ENCODE assay signal across 1 cellular context in genomic region chr10:61135276-61135721, GRCh38.
TF ChIP-seq lines count a peak whose summit lies in the region.

No MANE protein-coding gene starts in this region.

TF ChIP-seq in GM12878, 131 proteins besides CTCF, POLR2A, EP300 and RAD21 (continued from another document and continues in another):
- TF ChIP-seq E2F8 (IDR thresholded peaks at IDR 0.05; ENCODE audit: low read depth, partially characterized antibody), result no peak
- TF ChIP-seq NR2C1 (IDR thresholded peaks at IDR 0.05), result no peak
- no peak for TF ChIP-seq NRF1 (conservative IDR thresholded peaks at IDR 0.05; ENCODE audit: low read depth, low read length)
- TF ChIP-seq ATF7 (IDR thresholded peaks at IDR 0.05; ENCODE audit: low read depth), result peak; percentile 95
- no peak for TF ChIP-seq MYB (IDR thresholded peaks at IDR 0.05; ENCODE audit: borderline replicate concordance, low read depth, low read length)
- no peak for TF ChIP-seq TCF7 (IDR thresholded peaks at IDR 0.05; ENCODE audit: borderline replicate concordance)
- TF ChIP-seq CHD4 (IDR thresholded peaks at IDR 0.05), result no peak
- no peak for TF ChIP-seq BRCA1 (IDR thresholded peaks at IDR 0.05; ENCODE audit: low read depth, low read length)
- no peak for TF ChIP-seq PAX8 (IDR thresholded peaks at IDR 0.05)
- no peak for TF ChIP-seq POLR2AphosphoS5 (IDR thresholded peaks at IDR 0.05; ENCODE audit: low read length)
- TF ChIP-seq, protein P1, sequence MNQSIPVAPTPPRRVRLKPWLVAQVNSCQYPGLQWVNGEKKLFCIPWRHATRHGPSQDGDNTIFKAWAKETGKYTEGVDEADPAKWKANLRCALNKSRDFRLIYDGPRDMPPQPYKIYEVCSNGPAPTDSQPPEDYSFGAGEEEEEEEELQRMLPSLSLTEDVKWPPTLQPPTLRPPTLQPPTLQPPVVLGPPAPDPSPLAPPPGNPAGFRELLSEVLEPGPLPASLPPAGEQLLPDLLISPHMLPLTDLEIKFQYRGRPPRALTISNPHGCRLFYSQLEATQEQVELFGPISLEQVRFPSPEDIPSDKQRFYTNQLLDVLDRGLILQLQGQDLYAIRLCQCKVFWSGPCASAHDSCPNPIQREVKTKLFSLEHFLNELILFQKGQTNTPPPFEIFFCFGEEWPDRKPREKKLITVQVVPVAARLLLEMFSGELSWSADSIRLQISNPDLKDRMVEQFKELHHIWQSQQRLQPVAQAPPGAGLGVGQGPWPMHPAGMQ (IDR thresholded peaks at IDR 0.05; ENCODE audit: borderline replicate concordance), result no peak
- TF ChIP-seq MXI1 (IDR thresholded peaks at IDR 0.05; ENCODE audit: low read depth, low read length), result no peak
- TF ChIP-seq PML (IDR thresholded peaks at IDR 0.05; ENCODE audit: low read length), result no peak
- no peak for TF ChIP-seq EZH2 (IDR thresholded peaks at IDR 0.05; ENCODE audit: borderline replicate concordance, control insufficient read depth, low read depth, low read length)
- no peak for TF ChIP-seq NFYA (IDR thresholded peaks at IDR 0.05; ENCODE audit: borderline replicate concordance, low read depth, low read length)
- no peak for TF ChIP-seq ZBTB11 (CRISPR knock-in tag; IDR thresholded peaks at IDR 0.05)
- TF ChIP-seq NR2F1 (conservative IDR thresholded peaks at IDR 0.05), result no peak
- TF ChIP-seq CHD2 (IDR thresholded peaks at IDR 0.05; ENCODE audit: borderline replicate concordance, low read depth, low read length), result no peak
- no peak for TF ChIP-seq ZBTB40 (IDR thresholded peaks at IDR 0.05; ENCODE audit: borderline replicate concordance)
- TF ChIP-seq ZSCAN29 (IDR thresholded peaks at IDR 0.05), result no peak
- peak; percentile 65; the same call in 1 of the 2 replicates for TF ChIP-seq DPF2 (IDR thresholded peaks at IDR 0.05)
- TF ChIP-seq FOXK2 (IDR thresholded peaks at IDR 0.05), result peak; percentile 54; the same call in 1 of the 2 replicates
- no peak for TF ChIP-seq ELK1 (IDR thresholded peaks at IDR 0.05; ENCODE audit: low read depth, low read length)
- no peak for TF ChIP-seq LARP7 (IDR thresholded peaks at IDR 0.05)
- no peak for TF ChIP-seq YBX1 (IDR thresholded peaks at IDR 0.05)
- TF ChIP-seq MTA2 (IDR thresholded peaks at IDR 0.05; ENCODE audit: low read depth), result peak; percentile 53
- no peak for TF ChIP-seq ZBTB33 (IDR thresholded peaks at IDR 0.05)
- no peak for TF ChIP-seq MYC (IDR thresholded peaks at IDR 0.05; ENCODE audit: insufficient read depth, insufficient read length, insufficient replicate concordance, low read length, severe bottlenecking)
- no peak for TF ChIP-seq ETV6 (conservative IDR thresholded peaks at IDR 0.05 in 1 of 2, IDR thresholded peaks at IDR 0.05 in 1 of 2; ENCODE audit: borderline replicate concordance in 1 of 2, low read depth in 1 of 2)
- TF ChIP-seq REST (IDR thresholded peaks at IDR 0.05; ENCODE audit: low read depth, low read length), result no peak
- no peak for TF ChIP-seq ESRRA (IDR thresholded peaks at IDR 0.05; ENCODE audit: low read length)
- TF ChIP-seq, protein P2, sequence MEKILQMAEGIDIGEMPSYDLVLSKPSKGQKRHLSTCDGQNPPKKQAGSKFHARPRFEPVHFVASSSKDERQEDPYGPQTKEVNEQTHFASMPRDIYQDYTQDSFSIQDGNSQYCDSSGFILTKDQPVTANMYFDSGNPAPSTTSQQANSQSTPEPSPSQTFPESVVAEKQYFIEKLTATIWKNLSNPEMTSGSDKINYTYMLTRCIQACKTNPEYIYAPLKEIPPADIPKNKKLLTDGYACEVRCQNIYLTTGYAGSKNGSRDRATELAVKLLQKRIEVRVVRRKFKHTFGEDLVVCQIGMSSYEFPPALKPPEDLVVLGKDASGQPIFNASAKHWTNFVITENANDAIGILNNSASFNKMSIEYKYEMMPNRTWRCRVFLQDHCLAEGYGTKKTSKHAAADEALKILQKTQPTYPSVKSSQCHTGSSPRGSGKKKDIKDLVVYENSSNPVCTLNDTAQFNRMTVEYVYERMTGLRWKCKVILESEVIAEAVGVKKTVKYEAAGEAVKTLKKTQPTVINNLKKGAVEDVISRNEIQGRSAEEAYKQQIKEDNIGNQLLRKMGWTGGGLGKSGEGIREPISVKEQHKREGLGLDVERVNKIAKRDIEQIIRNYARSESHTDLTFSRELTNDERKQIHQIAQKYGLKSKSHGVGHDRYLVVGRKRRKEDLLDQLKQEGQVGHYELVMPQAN (conservative IDR thresholded peaks at IDR 0.05), result no peak
- no peak for TF ChIP-seq BCL3 (IDR thresholded peaks at IDR 0.05; ENCODE audit: borderline replicate concordance, insufficient read depth, low read depth, low read length, poor library complexity, severe bottlenecking)
- TF ChIP-seq ZNF207 (IDR thresholded peaks at IDR 0.05; ENCODE audit: borderline replicate concordance), result no peak
- TF ChIP-seq IKZF1 (conservative IDR thresholded peaks at IDR 0.05), result 0 out of 2 replicates have a peak, but pooled peaks have one; percentile 37
- TF ChIP-seq SREBF2 (IDR thresholded peaks at IDR 0.05; ENCODE audit: low read length), result no peak
- no peak for TF ChIP-seq BMI1 (IDR thresholded peaks at IDR 0.05; ENCODE audit: borderline replicate concordance)
